22 cellular contexts compared by ENCODE assay signal in genomic region chr10:122493761-122494160, GRCh38. TPM values are rescaled to one million over a fixed set of nuclear protein-coding genes. Genes with fewer than 3 reads are reported as not detected.
A peak's percentile ranks its signal among the peaks of the same experiment; 100 is the strongest.
DNase-seq lines count a peak whose midpoint lies in the region; ATAC-seq, FAIRE-seq and TF ChIP-seq lines count a peak whose summit lies in the region.
"Had no signal": no experiment of that assay in that cellular context is flagged by ENCODE, and none has a peak within 500 bp of the region (broad histone marks: within the 10 kb centered on the region; RNA-seq: fewer than 3 reads in every experiment).

No MANE protein-coding gene starts in this region.

- intact Hi-C loops in PC-3 (cut with micrococcal nuclease) (no loop called here), lower lobe of right lung (cut with DNase I) (no loop called here)

- H3K4me1 ChIP-seq in PC-3 (ENCODE audit: insufficient read depth, low read length) (peaks cover 34% of the 10 kb centered on the region), lower lobe of right lung (peaks cover 24% of the 10 kb centered on the region), subcutaneous abdominal adipose tissue (ENCODE audit: control insufficient read depth in 5 of 5, insufficient read depth in 5 of 5, low read length in 5 of 5) (peaks cover 13 to 58% (median 55%) of the 10 kb centered on the region in 5 donors)

- BruUV-seq in PC-3 (replicated peaks; lab: Mats Ljungman, UMichigan): no TSS peak

- H3K9ac ChIP-seq in PC-3 (ENCODE audit: low read length) (no peak overlapping the region), subcutaneous abdominal adipose tissue (ENCODE audit: low read length in 5 of 5) (no peak overlapping the region)

- H3K9me3 ChIP-seq in PC-3 (ENCODE audit: low read length): no peaks in the 10 kb centered on the region
- no peaks in the 10 kb centered on the region for H3K9me3 ChIP-seq in lower lobe of right lung
- H3K9me3 ChIP-seq in subcutaneous abdominal adipose tissue (ENCODE audit: control insufficient read depth in 5 of 5, low read length in 5 of 5): no peaks in the 10 kb centered on the region

- no peaks in the 10 kb centered on the region for H3F3A ChIP-seq in PC-3 (ENCODE audit: low read length, unreplicated experiment)

- POLR2A ChIA-PET in PC-3 (lab: Charles Lee; ENCODE audit: unreplicated experiment): no interaction called here

- TF ChIP-seq CTCF in PC-3 (conservative IDR thresholded peaks at IDR 0.05; ENCODE audit: low read depth, low read length) (no peak), coronary artery (IDR thresholded peaks at IDR 0.05) (no peak), lower lobe of right lung (IDR thresholded peaks at IDR 0.05) (no peak), D721Med (IDR thresholded peaks at IDR 0.05; ENCODE audit: insufficient read depth, missing control alignments) (no peak)

- no peak for ATAC-seq in PC-3
- ATAC-seq in lower lobe of right lung: no peak
- ATAC-seq: activated T-helper 17 cell treated with anti-CD3 and anti-CD28 coated beads, Interleukin-2, amount 50 U/mL, for 72 hours; naive thymus-derived CD8-positive, alpha-beta T cell had no signal

- H3K4me3 ChIP-seq in PC-3 (ENCODE audit: low read length): no peak overlapping the region
- H3K4me3 ChIP-seq in coronary artery: no peak overlapping the region
- H3K4me3 ChIP-seq in lower lobe of right lung: no peak overlapping the region
- H3K4me3 ChIP-seq in subcutaneous abdominal adipose tissue (ENCODE audit: low read depth in 1 of 5, low read length in 5 of 5): no peak overlapping the region

- H3K79me2 ChIP-seq in PC-3 (ENCODE audit: low read length): no peaks in the 10 kb centered on the region

- H4K20me1 ChIP-seq in PC-3 (ENCODE audit: low read length): no peaks in the 10 kb centered on the region

- H3K27ac ChIP-seq in PC-3 (ENCODE audit: low read length) (0 out of 2 replicates have a peak overlapping the region, but pooled peaks have one; percentile 74), coronary artery (peak overlapping the region; percentile 79 to 93), lower lobe of right lung (no peak overlapping the region), subcutaneous abdominal adipose tissue (ENCODE audit: low read depth, low read length) (peak overlapping the region; percentile 72)
- H3K27ac ChIP-seq: C4-2B had no signal

- CTCF ChIA-PET in PC-3 (lab: Charles Lee): no interaction called here

- H3K4me2 ChIP-seq in PC-3 (ENCODE audit: low read length): no peak overlapping the region

- FAIRE-seq in D721Med (lab: Jason Lieb, UNC): no peak

- H3K36me3 ChIP-seq in PC-3 (ENCODE audit: low read depth, low read length) (no peaks in the 10 kb centered on the region), lower lobe of right lung (peaks cover 3% of the 10 kb centered on the region), subcutaneous abdominal adipose tissue (ENCODE audit: control insufficient read depth in 5 of 5, insufficient read depth in 5 of 5, low read length in 5 of 5) (peaks cover 3 to 30% (median 17%) of the 10 kb centered on the region in 5 donors)

- H3K27me3 ChIP-seq in PC-3 (ENCODE audit: low read length) (no peaks in the 10 kb centered on the region), lower lobe of right lung (ENCODE audit: low read depth) (no peaks in the 10 kb centered on the region), subcutaneous abdominal adipose tissue (ENCODE audit: control insufficient read depth in 5 of 5, insufficient read depth in 4 of 5, low read length in 5 of 5) (no peaks in the 10 kb centered on the region)
- H3K27me3 ChIP-seq: brain microvascular endothelial cell had no signal

- H2AFZ ChIP-seq in PC-3 (ENCODE audit: low read length): no peak overlapping the region

- DNase-seq in PC-3 (no peak), coronary artery (ENCODE audit: low spot score) (no peak), lower lobe of right lung (peak; percentile 14), NCI-H1930 (lab: John Stamatoyannopoulos, UW) (no peak), D721Med (ENCODE audit: insufficient read length, low spot score) (no peak), RKO (ENCODE audit: low spot score) (no peak)
- DNase-seq in activated CD8-positive, alpha-beta memory T cell treated with anti-CD3 and anti-CD28 coated beads, Interleukin-2, amount 50 U/mL, for 48 hours: no peak
- DNase-seq: activated naive CD8-positive, alpha-beta T cell treated with anti-CD3 and anti-CD28 coated beads, Interleukin-2, amount 10 ng/mL, durations not matched to agents 7 days and 5 days; brain microvascular endothelial cell; naive thymus-derived CD8-positive, alpha-beta T cell; NCI-H1105 treated with DMSO at 0.1 percent for 48 hours; NCI-H524; stimulated activated CD4-positive, alpha-beta T cell treated with anti-CD3 and anti-CD28 coated beads, Interleukin-4, amount 100 ng/mL, for 24 hours had no signal

- no peaks in the 10 kb centered on the region for H3K9me2 ChIP-seq in PC-3 (replicated peaks; ENCODE audit: low read length)

RNA-seq across cellular contexts. Expression of gene HTRA1, which starts 32.4 kb away (rescaled TPM):
- total RNA-seq in PC-3 (2014; rRNA removed): 18.6 and 21.3 TPM in 2 replicates
- 45.3 TPM for total RNA-seq in lower lobe of right lung
- total RNA-seq: activated CD8-positive, alpha-beta memory T cell treated with anti-CD3 and anti-CD28 coated beads for 36 hours; activated T-helper 17 cell treated with anti-CD3 and anti-CD28 coated beads, Interleukin-2, amount 50 U/mL, for 72 hours; naive thymus-derived CD8-positive, alpha-beta T cell had no signal

RNA-seq across cellular contexts. Expression of gene ARMS2, which starts 39.3 kb away (rescaled TPM):
- total RNA-seq in PC-3 (2014; rRNA removed) (not detected in 2 replicates), lower lobe of right lung (not detected)
- total RNA-seq: A673; activated CD8-positive, alpha-beta memory T cell treated with anti-CD3 and anti-CD28 coated beads for 36 hours; activated naive CD8-positive, alpha-beta T cell treated with anti-CD3 and anti-CD28 coated beads, Interleukin-2, amount 10 ng/mL, durations not matched to agents 7 days and 5 days; activated T-helper 17 cell treated with anti-CD3 and anti-CD28 coated beads, Interleukin-2, amount 50 U/mL, for 72 hours; dermis blood vessel endothelial cell; LHCN-M2; naive thymus-derived CD8-positive, alpha-beta T cell; Right ventricle myocardium inferior; subcutaneous adipose tissue had no signal
